Comparison of ENCODE assay signal across 1 cellular context in genomic region chr1:32501865-32502264, GRCh38.
TF ChIP-seq lines count a peak whose summit lies in the region.

No MANE protein-coding gene starts in this region.

TF ChIP-seq in GM23338, 12 proteins besides CTCF, POLR2A, EP300 and RAD21 (continued from another document):
- no peak for TF ChIP-seq ZNF462 (CRISPR knock-in tag; IDR thresholded peaks at IDR 0.05)
- TF ChIP-seq ETS1 (IDR thresholded peaks at IDR 0.05), result no peak
- TF ChIP-seq ZNF114 (CRISPR knock-in tag; IDR thresholded peaks at IDR 0.05), result no peak
- TF ChIP-seq EZH2 (IDR thresholded peaks at IDR 0.05; ENCODE audit: low read depth, unreplicated experiment), result no peak
- TF ChIP-seq EZH2phosphoT487 (IDR thresholded peaks at IDR 0.05; ENCODE audit: unreplicated experiment), result no peak
- no peak for TF ChIP-seq ZNF331 (CRISPR knock-in tag; IDR thresholded peaks at IDR 0.05; ENCODE audit: low read depth)
